ENCODE assay signal across 28 cellular contexts in the genomic region with DNA sequence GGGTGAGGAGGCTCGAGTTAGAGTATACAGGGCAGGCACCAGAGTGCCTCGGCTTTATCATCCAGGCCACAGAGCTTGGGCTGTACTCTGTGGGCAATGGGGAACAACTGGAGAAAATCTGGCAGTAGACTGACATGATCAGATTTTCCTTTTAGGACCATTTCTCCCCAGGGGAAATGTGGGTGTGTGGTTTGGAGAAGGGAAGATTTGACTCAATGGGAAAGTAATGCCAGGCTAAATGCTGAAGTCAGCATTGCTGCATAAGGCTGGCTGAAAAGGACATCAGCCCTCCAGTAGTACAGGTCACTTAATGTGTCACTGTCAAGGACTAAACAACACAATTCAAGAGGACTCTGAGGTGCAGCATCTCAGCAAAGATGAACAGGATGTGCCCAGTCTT. TPM values are rescaled to one million over a fixed set of nuclear protein-coding genes. Genes with fewer than 3 reads are reported as not detected.
A peak's percentile ranks its signal among the peaks of the same experiment; 100 is the strongest.
DNase-seq lines count a peak whose midpoint lies in the region; ATAC-seq, FAIRE-seq and TF ChIP-seq lines count a peak whose summit lies in the region.
"Had no signal": no experiment of that assay in that cellular context is flagged by ENCODE, and none has a peak within 500 bp of the region (broad histone marks: within the 10 kb centered on the region; RNA-seq: fewer than 3 reads in every experiment).

No MANE protein-coding gene starts in this region.

- TF ChIP-seq EP300 in HepG2 (IDR thresholded peaks at IDR 0.05; ENCODE audit: low read depth in 2 of 2, low read length in 2 of 2) (no peak), HepG2 (CRISPR knock-in tag; IDR thresholded peaks at IDR 0.05; ENCODE audit: borderline replicate concordance) (no peak)

- intact Hi-C loops in HepG2 (cut with micrococcal nuclease; ENCODE audit: unreplicated experiment) = no loop called here
- intact Hi-C loops in right lobe of liver (cut with DNase I) = no loop called here

- in situ Hi-C loops in HepG2 (cut with HindIII; ENCODE audit: extremely low pct_ligation_motif_present, low pct_unique_long_range_greater_than_20kb) = loop anchor here (10.0 kb wide), 1 partner anchor 1529 kb away; no protein-coding TSS in a partner anchor

- H3K4me1 ChIP-seq in HepG2 (ENCODE audit: insufficient read depth, low read length) = peaks cover 42% of the 10 kb centered on the region
- peaks cover 0 to 25% (median under 1%) of the 10 kb centered on the region in 4 donors for H3K4me1 ChIP-seq in right lobe of liver
- H3K4me1 ChIP-seq in osteoblast (ENCODE audit: insufficient read depth, low read length) = peaks cover 17% of the 10 kb centered on the region

- H3K27ac ChIP-seq in HepG2 (ENCODE audit: extremely low read length, insufficient read depth, low read length) (no peak overlapping the region), right lobe of liver (no peak overlapping the region), osteoblast (ENCODE audit: low read depth, low read length) (no peak overlapping the region)
- H3K27ac ChIP-seq: BLaER1 treated with 17β-estradiol and CSF1 and Interleukin-3, amounts not matched to agents 10 nM and 100 nM; GM23248; KMS-11 had no signal

- POLR2A ChIA-PET in HepG2 (lab: Yijun Ruan, JAX) = no interaction called here

- no peak overlapping the region for H3K9ac ChIP-seq in HepG2 (ENCODE audit: insufficient read depth, low read depth, low read length)
- H3K9ac ChIP-seq: BLaER1 treated with 17β-estradiol and CSF1 and Interleukin-3, amounts not matched to agents 10 nM and 100 nM; GM23248; KMS-11 had no signal

- H3K79me2 ChIP-seq in HepG2 (ENCODE audit: insufficient read depth, low read length) (no peaks in the 10 kb centered on the region), osteoblast (ENCODE audit: insufficient read depth, low read length) (no peaks in the 10 kb centered on the region)

- CTCF ChIA-PET in HepG2 (lab: Yijun Ruan, JAX; ENCODE audit: low intra/inter-chr PET ratio, low total read pairs) = no interaction called here

- no peaks in the 10 kb centered on the region for H3K9me3 ChIP-seq in HepG2 (ENCODE audit: low read length)
- no peaks in the 10 kb centered on the region for H3K9me3 ChIP-seq in right lobe of liver
- no peaks in the 10 kb centered on the region for H3K9me3 ChIP-seq in osteoblast (ENCODE audit: low read depth, low read length)

- H3K27me3 ChIP-seq in HepG2 (ENCODE audit: control insufficient read depth in 1 of 2, insufficient read depth in 2 of 2, low read length in 2 of 2) (no peaks in the 10 kb centered on the region), right lobe of liver (no peaks in the 10 kb centered on the region), osteoblast (ENCODE audit: insufficient read depth, low read length) (peaks cover 34% of the 10 kb centered on the region)
- H3K27me3 ChIP-seq: BLaER1 treated with 17β-estradiol and CSF1 and Interleukin-3, amounts not matched to agents 10 nM and 100 nM had no signal

- FAIRE-seq in HepG2 (lab: Jason Lieb, UNC) = no peak
- FAIRE-seq: GM12878 had no signal

- TF ChIP-seq POLR2A in HepG2 (IDR thresholded peaks at IDR 0.05; ENCODE audit: insufficient read depth in 1 of 2, low read depth in 2 of 2, low read length in 2 of 2) (no peak), right lobe of liver (IDR thresholded peaks at IDR 0.05) (no peak)

- no peak overlapping the region for H2AFZ ChIP-seq in HepG2 (ENCODE audit: low read length)
- no peak overlapping the region for H2AFZ ChIP-seq in osteoblast (ENCODE audit: low read length)
- H2AFZ ChIP-seq: GM23248 had no signal

- H3K4me3 ChIP-seq in HepG2 (replicated peaks in 1 of 3; ENCODE audit: insufficient read depth in 1 of 3, low read depth in 2 of 3, low read length in 3 of 3) = no peak overlapping the region
- no peak overlapping the region for H3K4me3 ChIP-seq in right lobe of liver
- H3K4me3 ChIP-seq in fibroblast of mammary gland (ENCODE audit: control insufficient read depth, low read depth, low read length) = no peak overlapping the region
- H3K4me3 ChIP-seq in osteoblast (ENCODE audit: insufficient read depth, low read length) = no peak overlapping the region
- H3K4me3 ChIP-seq: BLaER1 treated with 17β-estradiol and CSF1 and Interleukin-3, amounts not matched to agents 10 nM and 100 nM; GM12878; GM23248 had no signal

- H4K20me1 ChIP-seq in HepG2 (ENCODE audit: insufficient read depth, low read length) = no peaks in the 10 kb centered on the region
- no peaks in the 10 kb centered on the region for H4K20me1 ChIP-seq in osteoblast (ENCODE audit: insufficient read depth, low read length)
- H4K20me1 ChIP-seq: BLaER1 treated with 17β-estradiol and CSF1 and Interleukin-3, amounts not matched to agents 10 nM and 100 nM had no signal

- no peak for TF ChIP-seq RAD21 in HepG2 (CRISPR knock-in tag; IDR thresholded peaks at IDR 0.05)

- no peak for ATAC-seq in HepG2
- ATAC-seq in right lobe of liver = no peak
- ATAC-seq: GM12878 had no signal

- H3K36me3 ChIP-seq in HepG2 (replicated peaks in 1 of 2; ENCODE audit: control insufficient read depth in 1 of 2, insufficient read depth in 2 of 2, low read length in 2 of 2) (no peaks in the 10 kb centered on the region), right lobe of liver (no peaks in the 10 kb centered on the region), osteoblast (ENCODE audit: insufficient read depth, low read length) (no peaks in the 10 kb centered on the region)
- H3K36me3 ChIP-seq: BLaER1 treated with 17β-estradiol and CSF1 and Interleukin-3, amounts not matched to agents 10 nM and 100 nM had no signal

- H3K4me2 ChIP-seq in HepG2 (ENCODE audit: low read depth, low read length) (no peak overlapping the region), osteoblast (ENCODE audit: insufficient read depth, low read length) (no peak overlapping the region)
- H3K4me2 ChIP-seq: BLaER1 treated with 17β-estradiol and CSF1 and Interleukin-3, amounts not matched to agents 10 nM and 100 nM; KMS-11 had no signal

- TF ChIP-seq CTCF in HepG2 (CRISPR knock-in tag; IDR thresholded peaks at IDR 0.05) (no peak), right lobe of liver (IDR thresholded peaks at IDR 0.05) (no peak), fibroblast of mammary gland (conservative IDR thresholded peaks at IDR 0.05; ENCODE audit: control insufficient read depth, insufficient read depth, low read depth, low read length) (no peak), osteoblast (IDR thresholded peaks at IDR 0.05; ENCODE audit: extremely low read depth, low read depth, low read length) (no peak)

- DNase-seq in HepG2 (ENCODE audit: low spot score) (no peak), right lobe of liver (no peak), fibroblast of mammary gland (ENCODE audit: low read depth) (peak; percentile 45), osteoblast (ENCODE audit: insufficient read length, low spot score, missing footprints) (peak; percentile 81), NCI-H510A (lab: John Stamatoyannopoulos, UW) (no peak), HCEC 1CT (no peak), NCI-H187 (lab: John Stamatoyannopoulos, UW) (no peak)
- DNase-seq: CD4-positive, alpha-beta T cell; DMS79; EL; GDM1; GM23248; H7; HFFc6; NCI-H1048; NCI-H1417; NCI-H1694; NCI-H2081; NCI-H2227 treated with DMSO at 0.1 percent for 48 hours; NCI-H69; SHP77 treated with DMSO at 0.1 percent for 48 hours had no signal

- WGBS in HepG2 (ENCODE audit: low lambda C conversion rate) = 83% methylated on average over 2 of the region's 2 CpGs
- no CpG with 5 or more reads among the region's 2 CpGs for WGBS in right lobe of liver (ENCODE audit: insufficient coverage, low coverage, low lambda C conversion rate, missing lambda C conversion rate)

- no TSS peak for BruUV-seq in HepG2 (replicated peaks; lab: Mats Ljungman, UMichigan)

RNA-seq across cellular contexts. Expression of a gene that starts 5.0 kb away (rescaled TPM):
- total RNA-seq in HepG2 (2016; rRNA removed; fragmentation: Illumina TruSeq; extraction: Trizol) = 1.4 and 2.7 TPM in 2 replicates
- total RNA-seq in HepG2 (2016; cell fraction: cytosol; rRNA removed; fragmentation: Illumina TruSeq; extraction: Trizol; ENCODE audit: low read depth) = 1.7 and 2.4 TPM in 2 replicates
- total RNA-seq in HepG2 (2016; cell fraction: insoluble cytoplasmic fraction; rRNA removed; fragmentation: Illumina TruSeq; extraction: Trizol) = 1.5 and 3.1 TPM in 2 replicates
- 1.2 and 2.0 TPM in 2 replicates for total RNA-seq in HepG2 (2016; cell fraction: membrane; rRNA removed; fragmentation: Illumina TruSeq; extraction: Trizol)
- 11.1 and 11.4 TPM in 2 replicates for total RNA-seq in HepG2 (2016; cell fraction: nucleus; rRNA removed; fragmentation: Illumina TruSeq; extraction: Trizol)
- 0.97 and 1.2 TPM in 2 replicates for polyA plus RNA-seq in HepG2 (2011; rRNA removed)
- 0.26 and 0.27 TPM in 2 replicates for polyA plus RNA-seq in HepG2 (2011; cell fraction: cytosol; rRNA removed)
- 2.6 and 2.8 TPM in 2 replicates for polyA plus RNA-seq in HepG2 (2011; cell fraction: nucleus; rRNA removed)
- 1.1 and 3.2 TPM in 2 replicates for polyA plus RNA-seq in HepG2 (2012)
- 0.27 and 0.46 TPM in 2 replicates for polyA plus RNA-seq in HepG2 (2016; cell fraction: cytosol; fragmentation: Illumina TruSeq; extraction: Trizol; ENCODE audit: low read depth)
- 1.7 and 2.0 TPM in 2 replicates for polyA plus RNA-seq in HepG2 (2016; cell fraction: insoluble cytoplasmic fraction; fragmentation: Illumina TruSeq; extraction: Trizol; ENCODE audit: low read depth)
- 0.68 and 0.72 TPM in 2 replicates for polyA plus RNA-seq in HepG2 (2016; cell fraction: membrane; fragmentation: Illumina TruSeq; extraction: Trizol; ENCODE audit: low read depth)
- polyA plus RNA-seq in HepG2 (2016; cell fraction: nucleus; fragmentation: Illumina TruSeq; extraction: Trizol; ENCODE audit: insufficient read depth, low read depth) = 20.1 and 21.0 TPM in 2 replicates
- polyA minus RNA-seq in HepG2 (2011; rRNA and poly(A)+ RNA removed; ENCODE audit: low replicate concordance) = 0.46 TPM in 1 of 2 replicates, not detected in the other
- not detected in 2 replicates for polyA minus RNA-seq in HepG2 (2011; cell fraction: cytosol; rRNA and poly(A)+ RNA removed)
- polyA minus RNA-seq in HepG2 (2011; cell fraction: nucleus; rRNA and poly(A)+ RNA removed) = 4.2 and 6.5 TPM in 2 replicates
- 10 to 100 TPM; 11.2 to 27.5 (median 16.1) TPM for total RNA-seq in right lobe of liver
- total RNA-seq in osteoblast = not detected in 2 replicates
- total RNA-seq: CD4-positive, alpha-beta T cell; GM23248; H7; NCI-H460 had no signal
- polyA plus RNA-seq: AG04450, GM23248, IgD-negative memory B cell had no signal

RNA-seq across cellular contexts. Expression of a gene that starts 40.4 kb away (rescaled TPM):
- total RNA-seq in HepG2 (2016; rRNA removed; fragmentation: Illumina TruSeq; extraction: Trizol) = 8.6 and 15.0 TPM in 2 replicates
- 1.9 and 2.2 TPM in 2 replicates for total RNA-seq in HepG2 (2016; cell fraction: cytosol; rRNA removed; fragmentation: Illumina TruSeq; extraction: Trizol; ENCODE audit: low read depth)
- total RNA-seq in HepG2 (2016; cell fraction: insoluble cytoplasmic fraction; rRNA removed; fragmentation: Illumina TruSeq; extraction: Trizol) = 8.1 and 16.4 TPM in 2 replicates
- 2.2 and 2.8 TPM in 2 replicates for total RNA-seq in HepG2 (2016; cell fraction: membrane; rRNA removed; fragmentation: Illumina TruSeq; extraction: Trizol)
- total RNA-seq in HepG2 (2016; cell fraction: nucleus; rRNA removed; fragmentation: Illumina TruSeq; extraction: Trizol) = 18.2 and 18.5 TPM in 2 replicates
- polyA plus RNA-seq in HepG2 (2011; rRNA removed) = 10.5 and 13.9 TPM in 2 replicates
- polyA plus RNA-seq in HepG2 (2011; cell fraction: cytosol; rRNA removed) = 7.0 and 11.2 TPM in 2 replicates
- 11.8 and 19.3 TPM in 2 replicates for polyA plus RNA-seq in HepG2 (2011; cell fraction: nucleus; rRNA removed)
- polyA plus RNA-seq in HepG2 (2012) = 13.4 and 17.8 TPM in 2 replicates
- polyA plus RNA-seq in HepG2 (2016; cell fraction: cytosol; fragmentation: Illumina TruSeq; extraction: Trizol; ENCODE audit: low read depth) = 0.87 and 1.2 TPM in 2 replicates
- 5.5 and 7.6 TPM in 2 replicates for polyA plus RNA-seq in HepG2 (2016; cell fraction: insoluble cytoplasmic fraction; fragmentation: Illumina TruSeq; extraction: Trizol; ENCODE audit: low read depth)
- polyA plus RNA-seq in HepG2 (2016; cell fraction: membrane; fragmentation: Illumina TruSeq; extraction: Trizol; ENCODE audit: low read depth) = 1.2 and 1.7 TPM in 2 replicates
- polyA plus RNA-seq in HepG2 (2016; cell fraction: nucleus; fragmentation: Illumina TruSeq; extraction: Trizol; ENCODE audit: insufficient read depth, low read depth) = 16.2 and 17.1 TPM in 2 replicates
- polyA minus RNA-seq in HepG2 (2011; rRNA and poly(A)+ RNA removed; ENCODE audit: low replicate concordance) = 9.1 TPM in 1 of 2 replicates, not detected in the other
- polyA minus RNA-seq in HepG2 (2011; cell fraction: cytosol; rRNA and poly(A)+ RNA removed) = 3.6 and 6.2 TPM in 2 replicates
- 12.5 and 18.2 TPM in 2 replicates for polyA minus RNA-seq in HepG2 (2011; cell fraction: nucleus; rRNA and poly(A)+ RNA removed)
- 100 to 1,000 TPM; 177 to 432 (median 299) TPM for total RNA-seq in right lobe of liver
- total RNA-seq in osteoblast = not detected in 2 replicates
- total RNA-seq: A172; CD4-positive, alpha-beta T cell; GM12878; GM23248; H7; HFFc6; NCI-H460 had no signal
- polyA plus RNA-seq: AG04450, GM12878, GM23248, IgD-negative memory B cell had no signal

Comparison
In these comparisons a context has a peak if more than half of its experiments do, and no peak if none do; other contexts are left out.
1. DNase-seq: peak in fibroblast of mammary gland (single experiment) and osteoblast (single experiment); none in HepG2 (single experiment), right lobe of liver (0 of 3), NCI-H510A (single experiment), HCEC 1CT (single experiment) and NCI-H187 (0 of 2).